6 cellular contexts compared by ENCODE assay signal in the genomic region with DNA sequence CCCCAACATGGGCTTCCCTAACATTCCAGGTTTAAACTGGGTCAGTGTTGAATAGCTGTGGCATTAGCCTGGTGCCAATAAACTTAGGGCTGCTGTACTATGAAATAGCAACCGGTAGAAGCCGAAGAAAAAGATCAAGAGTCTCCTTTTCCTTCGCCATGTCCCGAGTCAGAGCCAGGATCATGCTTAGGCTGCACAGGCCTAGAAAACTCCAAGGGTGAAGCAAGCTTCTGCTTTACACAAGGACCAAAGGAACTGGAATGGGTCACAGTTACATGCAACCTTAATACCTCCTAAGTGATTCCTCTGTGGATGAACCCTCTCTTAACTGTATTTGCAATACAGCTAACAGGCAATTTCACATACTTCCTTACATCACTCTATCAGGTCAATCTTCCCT.
DNase-seq lines count a peak whose midpoint lies in the region; ATAC-seq, FAIRE-seq and TF ChIP-seq lines count a peak whose summit lies in the region.
"Not testable (repeated sequence)": the region's sequence is repeated elsewhere in the genome, so short reads cannot be mapped to it uniquely, and the experiment has no call there.

No MANE protein-coding gene starts in this region.

- not testable (repeated sequence) for H3K27me3 Mint-ChIP-seq in activated T-cell treated with anti-CD3 and anti-CD28 coated beads, Interleukin-2, amount 50 U/mL, for 72 hours (ENCODE audit: low read depth)
- H3K27me3 Mint-ChIP-seq in glutamatergic neuron (ENCODE audit: unreplicated experiment), result peaks cover 10% of the 10 kb centered on the region

- not testable (repeated sequence) for H3K36me3 ChIP-seq in SJCRH30; psoas muscle (ENCODE audit: insufficient read depth in 1 of 2, low read depth in 1 of 2)

- not testable (repeated sequence) for H3K4me1 Mint-ChIP-seq in activated T-cell treated with anti-CD3 and anti-CD28 coated beads, Interleukin-2, amount 50 U/mL, for 72 hours (ENCODE audit: low read depth)
- peaks cover 47% of the 10 kb centered on the region for H3K4me1 Mint-ChIP-seq in glutamatergic neuron (ENCODE audit: low read depth, unreplicated experiment)

- not testable (repeated sequence) for ATAC-seq in activated T-cell treated with anti-CD3 and anti-CD28 coated beads, Interleukin-2, amount 50 U/mL, for 72 hours (replicated peaks in 1 of 2)
- ATAC-seq in psoas muscle, result peak in 3 of 4 donors; percentile 21 to 52 (median 44)

- WGBS in psoas muscle, 3 donors, result 37 to 66% (median 54%) methylated on average over 4 of the region's 4 CpGs

- H3K4me1 ChIP-seq in SJCRH30 (peaks cover 17% of the 10 kb centered on the region), psoas muscle (peaks cover 10% of the 10 kb centered on the region)

- peak overlapping the region; percentile 30 for H3K4me3 ChIP-seq in SJCRH30
- H3K4me3 ChIP-seq in psoas muscle, result not testable (repeated sequence)

- intact Hi-C loops in psoas muscle (cut with DNase I), result not testable (repeated sequence)

- not testable (repeated sequence) for DNase-seq in GM12891 (ENCODE audit: insufficient read length, low spot score); activated T-cell treated with anti-CD3 and anti-CD28 coated beads, Interleukin-2, amount 50 U/mL, for 72 hours; glutamatergic neuron; psoas muscle
- DNase-seq in SJCRH30, result peak; percentile 30 to 43

- TF ChIP-seq CTCF in 22Rv1 (IDR thresholded peaks at IDR 0.05); glutamatergic neuron (IDR thresholded peaks at IDR 0.05; ENCODE audit: partially characterized antibody, unreplicated experiment); psoas muscle (IDR thresholded peaks at IDR 0.05): not testable (repeated sequence)

- TF ChIP-seq POLR2A in GM12891 (IDR thresholded peaks at IDR 0.05; ENCODE audit: low read depth, low read length), result not testable (repeated sequence)

- not testable (repeated sequence) for H3K9me3 Mint-ChIP-seq in activated T-cell treated with anti-CD3 and anti-CD28 coated beads, Interleukin-2, amount 50 U/mL, for 72 hours; glutamatergic neuron (ENCODE audit: unreplicated experiment)

- not testable (repeated sequence) for H3K4me3 Mint-ChIP-seq in activated T-cell treated with anti-CD3 and anti-CD28 coated beads, Interleukin-2, amount 50 U/mL, for 72 hours
- peak overlapping the region; percentile 50 for H3K4me3 Mint-ChIP-seq in glutamatergic neuron (ENCODE audit: unreplicated experiment)

- H3K27ac Mint-ChIP-seq in activated T-cell treated with anti-CD3 and anti-CD28 coated beads, Interleukin-2, amount 50 U/mL, for 72 hours, result peak overlapping the region; percentile 11
- peak overlapping the region; percentile 88 for H3K27ac Mint-ChIP-seq in glutamatergic neuron (ENCODE audit: unreplicated experiment)

- peak; percentile 59 for FAIRE-seq in GM12891 (lab: Jason Lieb, UNC)

- not testable (repeated sequence) for H3K9me3 ChIP-seq in SJCRH30 (replicated peaks); psoas muscle

- not testable (repeated sequence) for H3K27me3 ChIP-seq in SJCRH30; psoas muscle (ENCODE audit: insufficient read depth in 3 of 3, low read length in 2 of 3)

- H3K36me3 Mint-ChIP-seq in activated T-cell treated with anti-CD3 and anti-CD28 coated beads, Interleukin-2, amount 50 U/mL, for 72 hours (ENCODE audit: insufficient read depth in 2 of 2); glutamatergic neuron (ENCODE audit: unreplicated experiment): not testable (repeated sequence)

- H3K27ac ChIP-seq in 22Rv1, result peak overlapping the region; percentile 50; the same call in 1 of the 2 replicates
- H3K27ac ChIP-seq in SJCRH30, result peak overlapping the region; percentile 67
- H3K27ac ChIP-seq in psoas muscle, result not testable (repeated sequence)
